8 cellular contexts compared by ENCODE assay signal in the genomic region with DNA sequence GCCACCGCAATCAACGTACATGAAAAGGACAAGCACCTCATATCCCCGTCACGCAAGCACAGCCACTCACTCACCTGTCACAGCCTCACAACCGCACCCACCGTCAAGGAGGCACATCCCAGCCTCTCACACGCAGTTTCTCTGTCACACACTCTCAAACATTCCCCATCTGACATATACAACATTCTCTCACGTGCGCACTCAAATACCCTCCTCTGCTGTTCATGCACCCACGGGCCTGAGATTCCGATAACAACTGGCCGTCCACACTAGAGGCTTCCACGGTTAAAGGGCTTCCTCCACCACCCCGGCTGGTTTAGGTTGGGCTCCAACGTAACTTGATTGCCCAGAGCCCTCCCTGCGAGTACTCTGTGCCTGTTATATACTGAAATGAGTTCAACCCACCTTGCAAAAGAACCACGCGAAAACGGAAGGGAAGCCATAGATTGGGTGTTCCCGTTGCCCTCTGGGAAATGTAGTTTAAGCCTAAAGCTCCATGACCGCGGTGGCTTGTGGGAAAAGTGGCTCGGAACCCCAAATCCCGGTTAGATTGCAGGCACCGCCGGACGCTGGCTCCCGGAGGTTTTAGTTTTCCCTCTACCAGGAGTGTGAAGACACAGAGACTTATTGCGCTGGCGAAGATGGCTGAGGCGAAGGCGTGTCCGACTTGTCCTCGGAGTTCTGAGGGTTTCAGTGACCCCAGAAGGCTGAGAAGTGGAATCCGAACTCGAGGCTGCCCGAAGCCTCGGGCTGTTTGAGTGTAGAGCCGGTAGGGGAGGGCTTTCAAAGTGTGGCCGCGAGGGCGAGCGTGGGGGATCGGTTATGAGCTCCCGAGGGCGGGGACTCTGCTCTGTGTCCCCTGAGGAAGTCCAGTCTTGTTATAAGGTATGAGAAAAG. TPM values are rescaled to one million over a fixed set of nuclear protein-coding genes. Genes with fewer than 3 reads are reported as not detected.
A peak's percentile ranks its signal among the peaks of the same experiment; 100 is the strongest.
DNase-seq lines count a peak whose midpoint lies in the region; TF ChIP-seq lines count a peak whose summit lies in the region.

A gene (minus strand): TSS at position 448 of the 897 bp plus-strand sequence. CDS start 5,857 bp downstream, outside the sequence.

- peak within 1 kb of the TSS; percentile 82 for H3K9ac ChIP-seq in SK-N-MC (ENCODE audit: insufficient read length)

- peak; percentile 92 for DNase-seq in GM03348 (ENCODE audit: low spot score)
- peak; percentile 83 for DNase-seq in HFF-Myc (ENCODE audit: extremely low read depth, low read depth)
- peak; percentile 69 for DNase-seq in NCI-H1048 (lab: John Stamatoyannopoulos, UW)
- DNase-seq in SK-N-MC (ENCODE audit: low read depth, low spot score) = peak; percentile 85
- peak; percentile 59 for DNase-seq in glomerular visceral epithelial cell (ENCODE audit: extremely low spot score)
- DNase-seq in occipital lobe (lab: John Stamatoyannopoulos, UW) = peak; percentile 79

- H3K4me3 Mint-ChIP-seq in activated naive CD4-positive, alpha-beta T cell treated with anti-CD3 and anti-CD28 coated beads, Interleukin-2, amount 50 U/mL, for 24 hours = peak within 1 kb of the TSS; percentile 97

- peak within 1 kb of the TSS; percentile 63; the same call in 1 of the 2 replicates for H3K27ac ChIP-seq in SK-N-MC
- H3K27ac ChIP-seq in temporal lobe (ENCODE audit: low read depth, low read length) = peak within 1 kb of the TSS; percentile 68

- no peaks in the 10 kb centered on the region for H3K27me3 Mint-ChIP-seq in activated naive CD4-positive, alpha-beta T cell treated with anti-CD3 and anti-CD28 coated beads, Interleukin-2, amount 50 U/mL, for 24 hours

- H3K9me3 Mint-ChIP-seq in activated naive CD4-positive, alpha-beta T cell treated with anti-CD3 and anti-CD28 coated beads, Interleukin-2, amount 50 U/mL, for 24 hours = peaks cover 15% of the 10 kb centered on the region

- peaks cover 43% of the 10 kb centered on the region for H3K4me1 Mint-ChIP-seq in activated naive CD4-positive, alpha-beta T cell treated with anti-CD3 and anti-CD28 coated beads, Interleukin-2, amount 50 U/mL, for 24 hours

- no peak for TF ChIP-seq CTCF in HFF-Myc (IDR thresholded peaks at IDR 0.05; ENCODE audit: low read depth, low read length, missing control alignments)

- H3K4me3 ChIP-seq in HFF-Myc (replicated peaks; ENCODE audit: low read depth, low read length) (peak within 1 kb of the TSS; percentile 63), SK-N-MC (peak within 1 kb of the TSS; percentile 89)

- peaks cover 28% of the 10 kb centered on the region for H3K36me3 Mint-ChIP-seq in activated naive CD4-positive, alpha-beta T cell treated with anti-CD3 and anti-CD28 coated beads, Interleukin-2, amount 50 U/mL, for 24 hours

- peak within 1 kb of the TSS; percentile 96 for H3K27ac Mint-ChIP-seq in activated naive CD4-positive, alpha-beta T cell treated with anti-CD3 and anti-CD28 coated beads, Interleukin-2, amount 50 U/mL, for 24 hours

- no peaks in the 10 kb centered on the region for H3K9me3 ChIP-seq in SK-N-MC (ENCODE audit: low read depth, low read length)

- no peaks in the 10 kb centered on the region for H3K36me3 ChIP-seq in SK-N-MC (ENCODE audit: insufficient read depth, low read length)

RNA-seq across cellular contexts. Expression of the gene that starts here (rescaled TPM):
- total RNA-seq in occipital lobe (45.5 TPM), temporal lobe (43.8 TPM)

Comparison
In these comparisons a context has a peak if more than half of its experiments do, and no peak if none do; other contexts are left out.
1. Peak in every context shown above with its lines: DNase-seq, H3K4me3 ChIP-seq and H3K27ac ChIP-seq.